Comparison of ENCODE assay signal across 34 cellular contexts in genomic region chr1:11039351-11040104, GRCh38. TPM values are rescaled to one million over a fixed set of nuclear protein-coding genes. Genes with fewer than 3 reads are reported as not detected.
"Had no signal": no experiment of that assay in that cellular context is flagged by ENCODE, and none has a peak within 500 bp of the region (broad histone marks: within the 10 kb centered on the region; RNA-seq: fewer than 3 reads in every experiment).

No MANE protein-coding gene starts in this region.

- ATAC-seq: activated CD8-positive, alpha-beta T cell treated with anti-CD3 and anti-CD28 coated beads for 36 hours; activated naive CD4-positive, alpha-beta T cell treated with anti-CD3 and anti-CD28 coated beads, Interleukin-2, amount 50 U/mL, for 72 hours; activated T-cell treated with anti-CD3 and anti-CD28 coated beads, Interleukin-2, amount 50 U/mL, for 4 hours; activated T-cell treated with anti-CD3 and anti-CD28 coated beads, Interleukin-2, amount 50 U/mL, for 72 hours; activated T-helper 17 cell treated with anti-CD3 and anti-CD28 coated beads, Interleukin-2, amount 50 U/mL, for 72 hours; body of pancreas; T-cell; T-helper 17 cell had no signal

- H3K27me3 ChIP-seq: adrenal gland, body of pancreas, brain microvascular endothelial cell, breast epithelium had no signal

- H3K4me3 ChIP-seq: adrenal gland, body of pancreas, breast epithelium had no signal

- FAIRE-seq: astrocyte, TTC549 had no signal

- H3K36me3 ChIP-seq: adrenal gland, brain microvascular endothelial cell, breast epithelium had no signal

- H3K27me3 Mint-ChIP-seq: activated CD4-positive, alpha-beta memory T cell treated with anti-CD3 and anti-CD28 coated beads for 36 hours; activated CD4-positive, alpha-beta T cell treated with anti-CD3 and anti-CD28 coated beads, Interleukin-2, amount 10 ng/mL, durations not matched to agents 24 days and 14 days; activated naive CD8-positive, alpha-beta T cell treated with anti-CD3 and anti-CD28 coated beads for 36 hours; activated T-helper 17 cell treated with anti-CD3 and anti-CD28 coated beads, Interleukin-2, amount 50 U/mL, for 72 hours; T-cell had no signal

- H3K4me1 Mint-ChIP-seq: activated T-helper 17 cell treated with anti-CD3 and anti-CD28 coated beads, Interleukin-2, amount 50 U/mL, for 72 hours; T-helper 17 cell had no signal

- H3K4me1 ChIP-seq: adrenal gland, body of pancreas, breast epithelium had no signal

- DNase-seq: activated B cell treated with CpG ODN at 0.5 μM for 24 hours; activated CD4-positive, alpha-beta memory T cell treated with anti-CD3 and anti-CD28 coated beads for 36 hours; activated CD4-positive, alpha-beta T cell treated with anti-CD3 and anti-CD28 coated beads for 4 hours; activated CD4-positive, alpha-beta T cell treated with anti-CD3 and anti-CD28 coated beads, Interleukin-2, amount 10 ng/mL, durations not matched to agents 24 days and 14 days; activated CD4-positive, alpha-beta T cell treated with anti-CD3 and anti-CD28 coated beads, Interleukin-2, amount 50 U/mL, for 1 hour; activated CD4-positive, alpha-beta T cell treated with anti-CD3 and anti-CD28 coated beads, Interleukin-2, amount 50 U/mL, for 4 hours; activated CD8-positive, alpha-beta memory T cell treated with anti-CD3 and anti-CD28 coated beads, Interleukin-2, amount 50 U/mL, for 4 hours; activated CD8-positive, alpha-beta T cell treated with anti-CD3 and anti-CD28 coated beads for 36 hours; activated effector memory CD4-positive, alpha-beta T cell treated with anti-CD3 and anti-CD28 coated beads, Interleukin-2, amount 50 U/mL, for 16 hours; activated gamma-delta T cell treated with Interleukin-2 at 50 U/mL for 16 hours; activated naive CD4-positive, alpha-beta T cell; activated naive CD4-positive, alpha-beta T cell treated with anti-CD3 and anti-CD28 coated beads for 36 hours; activated naive CD4-positive, alpha-beta T cell treated with anti-CD3 and anti-CD28 coated beads, Interleukin-2, amount 50 U/mL, for 16 hours; activated naive CD8-positive, alpha-beta T cell treated with anti-CD3 and anti-CD28 coated beads for 36 hours; activated T-cell treated with anti-CD3 and anti-CD28 coated beads for 4 hours; activated T-cell treated with anti-CD3 and anti-CD28 coated beads, Interleukin-2, amount 50 U/mL, for 4 hours; activated T-cell treated with anti-CD3 and anti-CD28 coated beads, Interleukin-2, amount 50 U/mL, for 72 hours; amniotic stem cell; aorta; body of pancreas; brain microvascular endothelial cell; central memory CD4-positive, alpha-beta T cell; T-cell; T-helper 17 cell; T-helper 9 cell had no signal

- H3K27ac Mint-ChIP-seq: activated B cell treated with CpG ODN at 0.5 μM for 24 hours; activated CD4-positive, alpha-beta memory T cell treated with anti-CD3 and anti-CD28 coated beads for 36 hours; activated CD4-positive, alpha-beta T cell treated with anti-CD3 and anti-CD28 coated beads, Interleukin-2, amount 10 ng/mL, durations not matched to agents 24 days and 14 days; activated CD8-positive, alpha-beta T cell treated with anti-CD3 and anti-CD28 coated beads for 36 hours; activated naive CD4-positive, alpha-beta T cell treated with anti-CD3 and anti-CD28 coated beads for 36 hours; activated naive CD4-positive, alpha-beta T cell treated with anti-CD3 and anti-CD28 coated beads, Interleukin-2, amount 50 U/mL, for 72 hours; activated naive CD8-positive, alpha-beta T cell treated with anti-CD3 and anti-CD28 coated beads for 36 hours; activated T-cell treated with anti-CD3 and anti-CD28 coated beads, Interleukin-2, amount 50 U/mL, for 72 hours; activated T-helper 1 cell treated with anti-CD3 and anti-CD28 coated beads, Interleukin-12 subunit alpha, Interleukin-12 subunit beta, Interleukin-2, Interleukin-4 antibody, amounts not matched to agents 30 ng/mL and 10 ng/mL and 1 ng/mL, durations not matched to agents 14 hours and 24 hours and 36 hours; activated T-helper 17 cell treated with anti-CD3 and anti-CD28 coated beads, Interleukin-2, amount 50 U/mL, for 72 hours; T-cell; T-helper 17 cell had no signal

- H3K9me3 Mint-ChIP-seq: activated B cell treated with CpG ODN at 0.5 μM for 24 hours; activated CD4-positive, alpha-beta memory T cell treated with anti-CD3 and anti-CD28 coated beads for 36 hours; activated CD4-positive, alpha-beta T cell treated with anti-CD3 and anti-CD28 coated beads, Interleukin-2, amount 10 ng/mL, durations not matched to agents 24 days and 14 days; activated CD8-positive, alpha-beta T cell treated with anti-CD3 and anti-CD28 coated beads for 36 hours; activated naive CD4-positive, alpha-beta T cell treated with anti-CD3 and anti-CD28 coated beads for 36 hours; activated naive CD4-positive, alpha-beta T cell treated with anti-CD3 and anti-CD28 coated beads, Interleukin-2, amount 50 U/mL, for 72 hours; activated naive CD8-positive, alpha-beta T cell treated with anti-CD3 and anti-CD28 coated beads for 36 hours; activated T-cell treated with anti-CD3 and anti-CD28 coated beads, Interleukin-2, amount 50 U/mL, for 4 hours; activated T-cell treated with anti-CD3 and anti-CD28 coated beads, Interleukin-2, amount 50 U/mL, for 72 hours; activated T-helper 1 cell treated with anti-CD3 and anti-CD28 coated beads, Interleukin-12 subunit alpha, Interleukin-12 subunit beta, Interleukin-2, Interleukin-4 antibody, amounts not matched to agents 30 ng/mL and 10 ng/mL and 1 ng/mL, durations not matched to agents 14 hours and 24 hours and 36 hours; activated T-helper 17 cell treated with anti-CD3 and anti-CD28 coated beads, Interleukin-2, amount 50 U/mL, for 72 hours; T-cell had no signal

- H3K4me3 Mint-ChIP-seq: activated B cell treated with CpG ODN at 0.5 μM for 24 hours; activated CD4-positive, alpha-beta memory T cell treated with anti-CD3 and anti-CD28 coated beads for 36 hours; activated CD4-positive, alpha-beta T cell treated with anti-CD3 and anti-CD28 coated beads, Interleukin-2, amount 10 ng/mL, durations not matched to agents 24 days and 14 days; activated CD8-positive, alpha-beta T cell treated with anti-CD3 and anti-CD28 coated beads for 36 hours; activated naive CD4-positive, alpha-beta T cell treated with anti-CD3 and anti-CD28 coated beads for 36 hours; activated naive CD8-positive, alpha-beta T cell treated with anti-CD3 and anti-CD28 coated beads for 36 hours; activated T-cell treated with anti-CD3 and anti-CD28 coated beads, Interleukin-2, amount 50 U/mL, for 4 hours; activated T-cell treated with anti-CD3 and anti-CD28 coated beads, Interleukin-2, amount 50 U/mL, for 72 hours; activated T-helper 1 cell treated with anti-CD3 and anti-CD28 coated beads, Interleukin-12 subunit alpha, Interleukin-12 subunit beta, Interleukin-2, Interleukin-4 antibody, amounts not matched to agents 30 ng/mL and 10 ng/mL and 1 ng/mL, durations not matched to agents 14 hours and 24 hours and 36 hours; activated T-helper 17 cell treated with anti-CD3 and anti-CD28 coated beads, Interleukin-2, amount 50 U/mL, for 72 hours; T-cell; T-helper 17 cell had no signal

- H3K36me3 Mint-ChIP-seq: activated CD4-positive, alpha-beta memory T cell treated with anti-CD3 and anti-CD28 coated beads for 36 hours; activated naive CD4-positive, alpha-beta T cell treated with anti-CD3 and anti-CD28 coated beads, Interleukin-2, amount 50 U/mL, for 72 hours; activated naive CD8-positive, alpha-beta T cell treated with anti-CD3 and anti-CD28 coated beads for 36 hours; T-cell had no signal

- H3K9me3 ChIP-seq: adrenal gland, body of pancreas, breast epithelium had no signal

- H3K27ac ChIP-seq: adrenal gland, body of pancreas, brain microvascular endothelial cell, breast epithelium, VCaP had no signal

RNA-seq across cellular contexts. Expression of gene MASP2, which starts 7.5 kb away (rescaled TPM):
- total RNA-seq: activated B cell treated with CpG ODN at 0.5 μM for 24 hours; activated CD4-positive, alpha-beta memory T cell treated with anti-CD3 and anti-CD28 coated beads for 36 hours; activated CD8-positive, alpha-beta T cell treated with anti-CD3 and anti-CD28 coated beads for 36 hours; adrenal gland; aorta; body of pancreas; breast epithelium; cardiac septum had no signal
